ENCODE assay signal across 13 cellular contexts in genomic region chr3:76025561-76025960, GRCh38.
DNase-seq lines count a peak whose midpoint lies in the region; ATAC-seq and TF ChIP-seq lines count a peak whose summit lies in the region.
"Had no signal": no experiment of that assay in that cellular context is flagged by ENCODE, and none has a peak within 500 bp of the region (broad histone marks: within the 10 kb centered on the region; RNA-seq: fewer than 3 reads in every experiment).

No MANE protein-coding gene starts in this region.

- H3K36me3 ChIP-seq in GM23338 (ENCODE audit: insufficient read depth) = no peaks in the 10 kb centered on the region
- no peaks in the 10 kb centered on the region for H3K36me3 ChIP-seq in iPS-20b (ENCODE audit: insufficient read depth, low read depth, low read length)
- no peaks in the 10 kb centered on the region for H3K36me3 ChIP-seq in gastrocnemius medialis

- H3K79me2 ChIP-seq in GM23338 (replicated peaks; ENCODE audit: insufficient read depth) = no peaks in the 10 kb centered on the region

- no peak overlapping the region; the same call in 1 of the 2 replicates for H3K9ac ChIP-seq in iPS-20b (ENCODE audit: low read depth, low read length)

- ATAC-seq in GM23338 = no peak
- ATAC-seq in WTC11 = no peak
- no peak for ATAC-seq in gastrocnemius medialis
- ATAC-seq: HCT116, K562 had no signal

- POLR2A ChIA-PET in WTC11 (lab: Charles Lee) = no interaction called here

- no peaks in the 10 kb centered on the region for H3F3A ChIP-seq in GM23338 (replicated peaks; ENCODE audit: low read depth)

- H3K36me3 Mint-ChIP-seq in GM23338 (ENCODE audit: low read depth) = peaks cover 29% of the 10 kb centered on the region
- peaks cover 22% of the 10 kb centered on the region for H3K36me3 Mint-ChIP-seq in WTC11
- H3K36me3 Mint-ChIP-seq: CD8-positive, alpha-beta memory T cell had no signal

- no peaks in the 10 kb centered on the region for H4K20me1 ChIP-seq in GM23338 (replicated peaks; ENCODE audit: insufficient read depth)

- H3K4me1 ChIP-seq in GM23338 (ENCODE audit: insufficient read depth) (peaks cover 7% of the 10 kb centered on the region; the same call in 1 of the 2 replicates), iPS-20b (ENCODE audit: insufficient read depth, low read length) (peaks cover 11% of the 10 kb centered on the region; the same call in 1 of the 2 replicates), gastrocnemius medialis (no peaks in the 10 kb centered on the region)
- H3K4me1 ChIP-seq: Caco-2 had no signal

- TF ChIP-seq POLR2A in gastrocnemius medialis (IDR thresholded peaks at IDR 0.05) = no peak

- H3K4me1 Mint-ChIP-seq in GM23338 (peaks cover 9% of the 10 kb centered on the region), WTC11 (peaks cover 26% of the 10 kb centered on the region)
- H3K4me1 Mint-ChIP-seq: CD8-positive, alpha-beta memory T cell had no signal

- TF ChIP-seq CTCF in GM23338 (conservative IDR thresholded peaks at IDR 0.05; ENCODE audit: low read depth in 2 of 2) (no peak), WTC11 (IDR thresholded peaks at IDR 0.05) (no peak), gastrocnemius medialis (IDR thresholded peaks at IDR 0.05 in 4 of 5, conservative IDR thresholded peaks at IDR 0.05 in 1 of 5) (no peak)

- CTCF ChIA-PET in WTC11 (lab: Charles Lee) = interaction anchor here (1.6 to 2.9 kb wide), 3 partner anchors 19 to 150 kb away, joined by 3 to 25 read pairs (median 3); no protein-coding TSS in a partner anchor

- H3K9me3 Mint-ChIP-seq in GM23338 (peaks cover 7% of the 10 kb centered on the region), WTC11 (peaks cover 13% of the 10 kb centered on the region)

- H3K9me2 ChIP-seq in GM23338 (ENCODE audit: insufficient read depth) = no peaks in the 10 kb centered on the region

- no peaks in the 10 kb centered on the region for H3K9me3 ChIP-seq in iPS-20b (ENCODE audit: insufficient read depth, low read depth, low read length)
- H3K9me3 ChIP-seq in gastrocnemius medialis = no peaks in the 10 kb centered on the region
- H3K9me3 ChIP-seq: Caco-2 had no signal

- intact Hi-C loops in head of caudate nucleus (cut with DNase I) = no loop called here
- intact Hi-C loops in gastrocnemius medialis (cut with DNase I; ENCODE audit: low total_unique reads) = no loop called here

- H3K27ac Mint-ChIP-seq in GM23338 = peak overlapping the region; percentile 57
- H3K27ac Mint-ChIP-seq in WTC11 = peak overlapping the region; percentile 69
- H3K27ac Mint-ChIP-seq: CD8-positive, alpha-beta memory T cell had no signal

- no peak overlapping the region for H3K4me3 ChIP-seq in GM23338
- no peak overlapping the region for H3K4me3 ChIP-seq in iPS-20b (ENCODE audit: low read length)
- H3K4me3 ChIP-seq in gastrocnemius medialis = no peak overlapping the region
- H3K4me3 ChIP-seq: K562 had no signal

- no peak overlapping the region for H3K4me3 Mint-ChIP-seq in GM23338
- no peak overlapping the region for H3K4me3 Mint-ChIP-seq in WTC11
- H3K4me3 Mint-ChIP-seq: CD8-positive, alpha-beta memory T cell had no signal

- H3K27me3 Mint-ChIP-seq in GM23338 (ENCODE audit: insufficient read depth, low read depth, poor library complexity) = no peaks in the 10 kb centered on the region
- no peaks in the 10 kb centered on the region for H3K27me3 Mint-ChIP-seq in WTC11 (ENCODE audit: low read depth)
- H3K27me3 Mint-ChIP-seq: CD8-positive, alpha-beta memory T cell had no signal

- H2AFZ ChIP-seq in GM23338 = no peak overlapping the region

- H3K27ac ChIP-seq in GM23338 (ENCODE audit: low read depth) (no peak overlapping the region), iPS-20b (ENCODE audit: low read length) (peak overlapping the region; percentile 74), gastrocnemius medialis (no peak overlapping the region)

- H3K27me3 ChIP-seq in GM23338 (ENCODE audit: insufficient read depth) (no peaks in the 10 kb centered on the region), iPS-20b (ENCODE audit: insufficient read depth, low read length) (no peaks in the 10 kb centered on the region), gastrocnemius medialis (no peaks in the 10 kb centered on the region)

- in situ Hi-C loops in gastrocnemius medialis (cut with MboI; ENCODE audit: low sequenced_read_pairs in 4 of 4) = no loop called here

- no peak for DNase-seq in GM23338 (ENCODE audit: low spot score)
- DNase-seq in WTC11 (ENCODE audit: low spot score) = no peak
- DNase-seq in head of caudate nucleus = no peak
- no peak for DNase-seq in DMS 273 (lab: John Stamatoyannopoulos, UW; ENCODE audit: unreplicated experiment)
- no peak for DNase-seq in HPDE6-E6E7 (ENCODE audit: extremely low spot score)
- no peak for DNase-seq in gastrocnemius medialis
- DNase-seq: Caco-2; CD8-positive, alpha-beta memory T cell; DMS53; GF-D8 had no signal

- no peak overlapping the region for H3K4me2 ChIP-seq in GM23338

TF ChIP-seq in GM23338, 12 proteins besides CTCF, POLR2A, EP300 and RAD21 (continues in another document):
- TF ChIP-seq EZH2 (IDR thresholded peaks at IDR 0.05; ENCODE audit: low read depth, unreplicated experiment) (no peak), EZH2phosphoT487 (IDR thresholded peaks at IDR 0.05; ENCODE audit: unreplicated experiment) (no peak), CREB1 (CRISPR knock-in tag; IDR thresholded peaks at IDR 0.05; ENCODE audit: low read depth) (no peak), STAT1 (IDR thresholded peaks at IDR 0.05; ENCODE audit: unreplicated experiment) (no peak), NANOG (IDR thresholded peaks at IDR 0.05; ENCODE audit: borderline replicate concordance) (no peak), ZNF114 (CRISPR knock-in tag; IDR thresholded peaks at IDR 0.05) (no peak), ZNF331 (CRISPR knock-in tag; IDR thresholded peaks at IDR 0.05; ENCODE audit: low read depth) (no peak), POLR2AphosphoS5 (IDR thresholded peaks at IDR 0.05; ENCODE audit: low read depth) (no peak)
- TF ChIP-seq, protein P1, sequence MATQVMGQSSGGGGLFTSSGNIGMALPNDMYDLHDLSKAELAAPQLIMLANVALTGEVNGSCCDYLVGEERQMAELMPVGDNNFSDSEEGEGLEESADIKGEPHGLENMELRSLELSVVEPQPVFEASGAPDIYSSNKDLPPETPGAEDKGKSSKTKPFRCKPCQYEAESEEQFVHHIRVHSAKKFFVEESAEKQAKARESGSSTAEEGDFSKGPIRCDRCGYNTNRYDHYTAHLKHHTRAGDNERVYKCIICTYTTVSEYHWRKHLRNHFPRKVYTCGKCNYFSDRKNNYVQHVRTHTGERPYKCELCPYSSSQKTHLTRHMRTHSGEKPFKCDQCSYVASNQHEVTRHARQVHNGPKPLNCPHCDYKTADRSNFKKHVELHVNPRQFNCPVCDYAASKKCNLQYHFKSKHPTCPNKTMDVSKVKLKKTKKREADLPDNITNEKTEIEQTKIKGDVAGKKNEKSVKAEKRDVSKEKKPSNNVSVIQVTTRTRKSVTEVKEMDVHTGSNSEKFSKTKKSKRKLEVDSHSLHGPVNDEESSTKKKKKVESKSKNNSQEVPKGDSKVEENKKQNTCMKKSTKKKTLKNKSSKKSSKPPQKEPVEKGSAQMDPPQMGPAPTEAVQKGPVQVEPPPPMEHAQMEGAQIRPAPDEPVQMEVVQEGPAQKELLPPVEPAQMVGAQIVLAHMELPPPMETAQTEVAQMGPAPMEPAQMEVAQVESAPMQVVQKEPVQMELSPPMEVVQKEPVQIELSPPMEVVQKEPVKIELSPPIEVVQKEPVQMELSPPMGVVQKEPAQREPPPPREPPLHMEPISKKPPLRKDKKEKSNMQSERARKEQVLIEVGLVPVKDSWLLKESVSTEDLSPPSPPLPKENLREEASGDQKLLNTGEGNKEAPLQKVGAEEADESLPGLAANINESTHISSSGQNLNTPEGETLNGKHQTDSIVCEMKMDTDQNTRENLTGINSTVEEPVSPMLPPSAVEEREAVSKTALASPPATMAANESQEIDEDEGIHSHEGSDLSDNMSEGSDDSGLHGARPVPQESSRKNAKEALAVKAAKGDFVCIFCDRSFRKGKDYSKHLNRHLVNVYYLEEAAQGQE (IDR thresholded peaks at IDR 0.05; ENCODE audit: unreplicated experiment) = no peak

TF ChIP-seq in WTC11, 78 proteins besides CTCF, POLR2A, EP300 and RAD21:
- TF ChIP-seq JAZF1 (CRISPR knock-in tag; IDR thresholded peaks at IDR 0.05) (no peak), NR1H2 (CRISPR knock-in tag; IDR thresholded peaks at IDR 0.05) (no peak), ETV6 (CRISPR knock-in tag; IDR thresholded peaks at IDR 0.05) (no peak), GTF2I (CRISPR knock-in tag; conservative IDR thresholded peaks at IDR 0.05) (no peak)
